ENCODE assay signal across 8 cellular contexts in genomic region chr19:31759359-31759758, GRCh38.
"Had no signal": no experiment of that assay in that cellular context is flagged by ENCODE, and none has a peak within 500 bp of the region (broad histone marks: within the 10 kb centered on the region; RNA-seq: fewer than 3 reads in every experiment).

No MANE protein-coding gene starts in this region.

- ATAC-seq: HepG2, K562 had no signal

- H3K4me1 Mint-ChIP-seq: IgD-negative memory B cell had no signal

- H3K27ac Mint-ChIP-seq: IgD-negative memory B cell had no signal

- H3K4me3 Mint-ChIP-seq: IgD-negative memory B cell had no signal

- H3K27me3 Mint-ChIP-seq: IgD-negative memory B cell had no signal

- H3K4me3 ChIP-seq: K562 had no signal

- H3K27ac ChIP-seq: HL-60 had no signal

- FAIRE-seq: HepG2, HTR-8/SVneo, K562 had no signal

- DNase-seq: IMR-90, KBM-7, KG1 had no signal
